In the genomic region with DNA sequence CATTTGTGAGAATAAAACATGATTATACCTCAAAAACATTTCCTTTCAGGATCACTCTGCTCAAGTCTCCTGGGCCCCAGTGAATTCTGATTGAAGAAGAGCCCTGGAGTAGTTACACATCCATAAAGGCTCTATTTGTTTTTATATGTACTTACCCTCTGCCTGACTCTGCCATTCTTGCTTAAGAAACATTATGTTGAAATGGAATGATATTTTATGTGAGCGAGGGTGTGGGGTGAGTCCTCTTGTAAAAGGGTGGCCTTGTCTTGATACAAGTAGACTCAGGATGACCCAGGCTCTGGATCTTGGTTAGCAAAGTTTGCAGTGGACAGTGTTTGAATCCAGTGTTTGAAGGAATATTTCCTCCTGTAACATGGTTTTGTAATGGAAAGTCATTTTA, we compare ENCODE assay signal across 25 cellular contexts.
DNase-seq lines count a peak whose midpoint lies in the region; ATAC-seq and TF ChIP-seq lines count a peak whose summit lies in the region.
"Had no signal": no experiment of that assay in that cellular context is flagged by ENCODE, and none has a peak within 500 bp of the region (broad histone marks: within the 10 kb centered on the region; RNA-seq: fewer than 3 reads in every experiment).

No MANE protein-coding gene starts in this region.

- no peaks in the 10 kb centered on the region for H4K20me1 ChIP-seq in mammary epithelial cell (ENCODE audit: insufficient read depth, low read length)
- H4K20me1 ChIP-seq: BLaER1 treated with 17β-estradiol and CSF1 and Interleukin-3, amounts not matched to agents 10 nM and 100 nM had no signal

- no peak overlapping the region for H3K4me3 Mint-ChIP-seq in MCF 10A (ENCODE audit: unreplicated experiment)
- H3K4me3 Mint-ChIP-seq in activated naive CD4-positive, alpha-beta T cell treated with anti-CD3 and anti-CD28 coated beads, Interleukin-2, amount 10 ng/mL, durations not matched to agents 7 days and 5 days, result no peak overlapping the region
- H3K4me3 Mint-ChIP-seq: CD4-positive, alpha-beta T cell had no signal

- in situ Hi-C loops in mammary epithelial cell (cut with MboI; ENCODE audit: low sequenced_read_pairs in 2 of 2), result no loop called here

- H3K27me3 ChIP-seq in mammary epithelial cell (ENCODE audit: insufficient read depth, low read length) (no peaks in the 10 kb centered on the region), body of pancreas (no peaks in the 10 kb centered on the region)
- H3K27me3 ChIP-seq: BLaER1 treated with 17β-estradiol and CSF1 and Interleukin-3, amounts not matched to agents 10 nM and 100 nM; SJCRH30 had no signal

- DNase-seq in MCF 10A (ENCODE audit: unreplicated experiment), result no peak
- no peak for DNase-seq in mammary epithelial cell
- DNase-seq in fibroblast of gingiva (ENCODE audit: low read depth), result peak; percentile 50
- DNase-seq in sciatic nerve (ENCODE audit: low spot score), result no peak
- no peak for DNase-seq in EL
- DNase-seq in NCI-H146 (lab: John Stamatoyannopoulos, UW), result no peak
- DNase-seq in body of pancreas, result no peak
- DNase-seq in activated naive CD4-positive, alpha-beta T cell treated with anti-CD3 and anti-CD28 coated beads, Interleukin-2, amount 10 ng/mL, durations not matched to agents 7 days and 5 days, result no peak
- DNase-seq: AML-193; Caco-2; CD4-positive, alpha-beta T cell; GF-D8; HCEC 1CT; MV-4-11; NCI-H1105; NCI-H1436 treated with DMSO at 0.1 percent for 48 hours; NCI-H1930; NCI-H2107; NCI-H446; NCI-H524 treated with DMSO at 0.1 percent for 48 hours; NCI-H774; SJCRH30 had no signal

- POLR2A ChIA-PET in MCF 10A (lab: Yijun Ruan, JAX), result no interaction called here

- H3K9me3 ChIP-seq in mammary epithelial cell (replicated peaks; ENCODE audit: insufficient read depth, low read length) (no peaks in the 10 kb centered on the region), body of pancreas (no peaks in the 10 kb centered on the region)
- H3K9me3 ChIP-seq: Caco-2, SJCRH30 had no signal

- no peak for TF ChIP-seq CTCF in MCF 10A (IDR thresholded peaks at IDR 0.05; ENCODE audit: unreplicated experiment)
- no peak for TF ChIP-seq CTCF in mammary epithelial cell (conservative IDR thresholded peaks at IDR 0.05 in 1 of 2, IDR thresholded peaks at IDR 0.05 in 1 of 2; ENCODE audit: extremely low read depth in 1 of 2, insufficient read depth in 1 of 2, low read depth in 1 of 2, low read length in 2 of 2)
- TF ChIP-seq CTCF in body of pancreas (IDR thresholded peaks at IDR 0.05), result no peak

- peaks cover 9% of the 10 kb centered on the region for H3K4me1 ChIP-seq in mammary epithelial cell (ENCODE audit: insufficient read depth, low read length)
- H3K4me1 ChIP-seq in body of pancreas, result no peaks in the 10 kb centered on the region
- H3K4me1 ChIP-seq: SJCRH30 had no signal

- no peak overlapping the region for H2AFZ ChIP-seq in mammary epithelial cell (ENCODE audit: low read depth, low read length)

- dilution Hi-C loops in mammary epithelial cell (cut with HindIII; ENCODE audit: low sequenced_read_pairs), result no loop called here

- H3K27me3 Mint-ChIP-seq in MCF 10A (ENCODE audit: insufficient read depth, unreplicated experiment), result no peaks in the 10 kb centered on the region
- peaks cover 18% of the 10 kb centered on the region for H3K27me3 Mint-ChIP-seq in activated naive CD4-positive, alpha-beta T cell treated with anti-CD3 and anti-CD28 coated beads, Interleukin-2, amount 10 ng/mL, durations not matched to agents 7 days and 5 days

- no peak for TF ChIP-seq POLR2A in body of pancreas (IDR thresholded peaks at IDR 0.05)

- H3K36me3 Mint-ChIP-seq in MCF 10A (ENCODE audit: insufficient read depth, unreplicated experiment), result no peaks in the 10 kb centered on the region
- no peaks in the 10 kb centered on the region for H3K36me3 Mint-ChIP-seq in activated naive CD4-positive, alpha-beta T cell treated with anti-CD3 and anti-CD28 coated beads, Interleukin-2, amount 10 ng/mL, durations not matched to agents 7 days and 5 days

- intact Hi-C loops in MCF 10A (cut with micrococcal nuclease) (no loop called here), mammary epithelial cell (cut with micrococcal nuclease) (no loop called here), sciatic nerve (cut with DNase I) (no loop called here), body of pancreas (cut with DNase I) (no loop called here)

- CTCF ChIA-PET in MCF 10A (lab: Yijun Ruan, JAX) (no interaction called here), mammary epithelial cell (lab: Charles Lee; ENCODE audit: low non-redundant PET) (interaction anchor here (0.7 kb wide), 1 partner anchor 126 kb away, joined by 3 read pairs; no protein-coding TSS in a partner anchor)
- CTCF ChIA-PET in activated naive CD4-positive, alpha-beta T cell treated with anti-CD3 and anti-CD28 coated beads, Interleukin-2, amount 10 ng/mL, durations not matched to agents 7 days and 5 days (lab: Charles Lee), result no interaction called here

- no peaks in the 10 kb centered on the region for H3K79me2 ChIP-seq in mammary epithelial cell (ENCODE audit: insufficient read depth, low read length)

- peak overlapping the region; percentile 57 for H3K27ac Mint-ChIP-seq in MCF 10A (ENCODE audit: low read depth, unreplicated experiment)
- no peak overlapping the region for H3K27ac Mint-ChIP-seq in activated naive CD4-positive, alpha-beta T cell treated with anti-CD3 and anti-CD28 coated beads, Interleukin-2, amount 10 ng/mL, durations not matched to agents 7 days and 5 days
- H3K27ac Mint-ChIP-seq: CD4-positive, alpha-beta T cell had no signal

- ATAC-seq in sciatic nerve (peak; percentile 49), body of pancreas (no peak)
- ATAC-seq: Right ventricle myocardium inferior had no signal

- no peak overlapping the region for H3K9ac ChIP-seq in mammary epithelial cell (ENCODE audit: insufficient read depth, low read length)
- H3K9ac ChIP-seq: BLaER1 treated with 17β-estradiol and CSF1 and Interleukin-3, amounts not matched to agents 10 nM and 100 nM had no signal

- H3K27ac ChIP-seq in mammary epithelial cell (ENCODE audit: insufficient read depth, low read depth, low read length), result no peak overlapping the region
- H3K27ac ChIP-seq in body of pancreas, result no peak overlapping the region
- H3K27ac ChIP-seq: HL-60, SJCRH30 had no signal

- no peak overlapping the region for H3K4me2 ChIP-seq in mammary epithelial cell (ENCODE audit: insufficient read depth, low read depth, low read length)
- H3K4me2 ChIP-seq: BLaER1 treated with 17β-estradiol and CSF1 and Interleukin-3, amounts not matched to agents 10 nM and 100 nM had no signal

- H3K36me3 ChIP-seq in mammary epithelial cell (ENCODE audit: insufficient read depth, low read length) (no peaks in the 10 kb centered on the region), body of pancreas (replicated peaks in 1 of 2; ENCODE audit: insufficient read depth in 1 of 2, low read depth in 2 of 2) (no peaks in the 10 kb centered on the region)
- H3K36me3 ChIP-seq: BLaER1 treated with 17β-estradiol and CSF1 and Interleukin-3, amounts not matched to agents 10 nM and 100 nM; SJCRH30 had no signal

- peaks cover 5% of the 10 kb centered on the region for H3K9me3 Mint-ChIP-seq in MCF 10A (ENCODE audit: unreplicated experiment)
- H3K9me3 Mint-ChIP-seq in activated naive CD4-positive, alpha-beta T cell treated with anti-CD3 and anti-CD28 coated beads, Interleukin-2, amount 10 ng/mL, durations not matched to agents 7 days and 5 days, result peaks cover 11% of the 10 kb centered on the region
- H3K9me3 Mint-ChIP-seq: CD4-positive, alpha-beta T cell had no signal

- H3K4me1 Mint-ChIP-seq in MCF 10A (ENCODE audit: insufficient read depth, unreplicated experiment), result peaks cover 8% of the 10 kb centered on the region
- H3K4me1 Mint-ChIP-seq in activated naive CD4-positive, alpha-beta T cell treated with anti-CD3 and anti-CD28 coated beads, Interleukin-2, amount 10 ng/mL, durations not matched to agents 7 days and 5 days, result peaks cover 4% of the 10 kb centered on the region

- no peak overlapping the region for H3K4me3 ChIP-seq in mammary epithelial cell (replicated peaks in 1 of 3; ENCODE audit: insufficient read depth in 1 of 3, low read depth in 2 of 3, low read length in 3 of 3)
- no peak overlapping the region for H3K4me3 ChIP-seq in body of pancreas
- H3K4me3 ChIP-seq: BLaER1 treated with 17β-estradiol and CSF1 and Interleukin-3, amounts not matched to agents 10 nM and 100 nM; SJCRH30 had no signal

- 100% methylated on average over 1 of the region's 1 CpG for WGBS in mammary epithelial cell (ENCODE audit: low coverage, missing lambda C conversion rate)
- WGBS in body of pancreas, 2 donors, result 73 to 75% methylated on average over 1 of the region's 1 CpG

- BruUV-seq in MCF 10A (replicated peaks; lab: Mats Ljungman, UMichigan), result no TSS peak
- no TSS peak for BruUV-seq in mammary epithelial cell (replicated peaks; lab: Mats Ljungman, UMichigan)
